Comparison of ENCODE assay signal across 8 cellular contexts in the genomic region with DNA sequence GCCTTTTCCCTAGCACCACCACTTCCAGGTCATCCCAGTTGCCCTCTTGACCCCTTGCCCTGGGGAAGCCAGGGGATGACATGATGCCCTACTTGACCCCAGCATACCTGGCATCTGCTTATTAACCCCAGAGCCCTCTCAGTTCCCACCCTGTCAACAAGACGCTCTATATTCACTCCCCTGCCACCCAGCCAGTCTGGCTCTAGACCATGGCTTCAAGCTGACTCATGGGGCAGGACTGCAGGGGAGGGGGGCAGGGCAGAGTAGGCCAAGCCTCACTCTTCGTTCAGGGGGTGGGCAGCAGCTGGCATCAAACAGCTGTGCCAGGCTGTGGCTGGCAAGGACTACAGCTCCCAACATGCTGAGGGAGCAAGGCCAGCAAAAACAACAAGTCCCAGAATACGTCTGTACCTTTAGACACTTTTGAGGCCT. TPM values are rescaled to one million over a fixed set of nuclear protein-coding genes. Genes with fewer than 3 reads are reported as not detected.
DNase-seq lines count a peak whose midpoint lies in the region; ATAC-seq and TF ChIP-seq lines count a peak whose summit lies in the region.

No MANE protein-coding gene starts in this region.

- 35% methylated on average over 2 of the region's 3 CpGs for WGBS in SK-N-SH (ENCODE audit: low lambda C conversion rate)

- H3K36me3 Mint-ChIP-seq in activated CD4-positive, alpha-beta memory T cell treated with anti-CD3 and anti-CD28 coated beads, Interleukin-2, amount 10 ng/mL, durations not matched to agents 7 days and 5 days (ENCODE audit: low read depth), result peaks cover 25% of the 10 kb centered on the region

- H3K27ac ChIP-seq in SK-N-SH (ENCODE audit: low read depth in 2 of 2, low read length in 1 of 2), result peak overlapping the region in 1 of 2 experiments; percentile 87; a peak in 2 of 4 replicates

- H3K4me2 ChIP-seq in SK-N-SH, result peak overlapping the region; percentile 99

- ATAC-seq in SK-N-SH treated with all-trans-retinoic acid at 6 μM for 48 hours (no peak; the same call in 1 of the 3 replicates), left cardiac atrium (peak in 1 of 2 donors; percentile 31), GM19328 (IDR thresholded peaks at IDR 0.05; ENCODE audit: unreplicated experiment) (no peak)

- no peaks in the 10 kb centered on the region for H3K27me3 ChIP-seq in SK-N-SH (ENCODE audit: insufficient read depth)

- H3F3A ChIP-seq in SK-N-SH (replicated peaks; ENCODE audit: insufficient read depth), result peaks cover 38% of the 10 kb centered on the region

- H2AFZ ChIP-seq in SK-N-SH (ENCODE audit: low read depth), result no peak overlapping the region

- TF ChIP-seq CTCF in SK-N-SH (IDR thresholded peaks at IDR 0.05), result no peak

- H3K27ac Mint-ChIP-seq in activated CD4-positive, alpha-beta memory T cell treated with anti-CD3 and anti-CD28 coated beads, Interleukin-2, amount 10 ng/mL, durations not matched to agents 7 days and 5 days, result no peak overlapping the region

- H3K9me3 ChIP-seq in SK-N-SH, result no peaks in the 10 kb centered on the region

- intact Hi-C loops in left cardiac atrium (cut with DNase I), result loop anchor here in 1 of 2 donors (10.0 kb wide), 1 partner anchor 494 kb away; a partner anchor contains a TSS

- TF ChIP-seq RAD21 in SK-N-SH (IDR thresholded peaks at IDR 0.05; ENCODE audit: low read length), result no peak

- H3K36me3 ChIP-seq in SK-N-SH (replicated peaks in 1 of 2; ENCODE audit: control insufficient read depth in 1 of 2, insufficient read depth in 2 of 2, low read length in 1 of 2), result peaks cover 25 to 36% of the 10 kb centered on the region in 2 experiments

- peak overlapping the region; percentile 92 to 95 for H3K4me3 ChIP-seq in SK-N-SH (ENCODE audit: low read depth in 2 of 2, low read length in 1 of 2)
- peak overlapping the region; percentile 88 for H3K4me3 ChIP-seq in skeletal muscle cell (ENCODE audit: low read depth, low read length)

- peaks cover 49% of the 10 kb centered on the region for H3K4me1 Mint-ChIP-seq in activated CD4-positive, alpha-beta memory T cell treated with anti-CD3 and anti-CD28 coated beads, Interleukin-2, amount 10 ng/mL, durations not matched to agents 7 days and 5 days

- H3K27me3 Mint-ChIP-seq in activated CD4-positive, alpha-beta memory T cell treated with anti-CD3 and anti-CD28 coated beads, Interleukin-2, amount 10 ng/mL, durations not matched to agents 7 days and 5 days, result no peaks in the 10 kb centered on the region

- no peak for TF ChIP-seq EP300 in SK-N-SH (IDR thresholded peaks at IDR 0.05; ENCODE audit: borderline replicate concordance in 1 of 2, low read depth in 1 of 2, low read length in 1 of 2)

- peak overlapping the region; percentile 73 for H3K4me3 Mint-ChIP-seq in activated CD4-positive, alpha-beta memory T cell treated with anti-CD3 and anti-CD28 coated beads, Interleukin-2, amount 10 ng/mL, durations not matched to agents 7 days and 5 days

- H4K20me1 ChIP-seq in SK-N-SH (ENCODE audit: insufficient read depth), result peaks cover 19% of the 10 kb centered on the region; the same call in 1 of the 2 replicates

- peaks cover 35 to 42% of the 10 kb centered on the region in 2 experiments for H3K4me1 ChIP-seq in SK-N-SH (ENCODE audit: control insufficient read depth in 1 of 2, insufficient read depth in 2 of 2, low read depth in 1 of 2, low read length in 1 of 2)

- peaks cover 65% of the 10 kb centered on the region for H3K79me2 ChIP-seq in SK-N-SH (ENCODE audit: insufficient read depth)

- no peaks in the 10 kb centered on the region for H3K9me2 ChIP-seq in SK-N-SH

- POLR2A ChIA-PET in SK-N-SH (lab: Yijun Ruan, JAX), result interaction anchor here (1.5 to 1.6 kb wide), 2 partner anchors 38 to 51 kb away, joined by 3 to 14 read pairs; a partner anchor contains a TSS
- POLR2A ChIA-PET in activated CD4-positive, alpha-beta memory T cell treated with anti-CD3 and anti-CD28 coated beads, Interleukin-2, amount 10 ng/mL, durations not matched to agents 7 days and 5 days (lab: Charles Lee), result interaction anchor here (1.6 to 2.9 kb wide), 6 partner anchors 8 to 38 kb away, joined by 5 to 23 read pairs (median 10); a partner anchor contains a TSS

- peak overlapping the region; percentile 90 for H3K9ac ChIP-seq in SK-N-SH

- DNase-seq in SK-N-SH (no peak), left cardiac atrium (peak; percentile 49), skeletal muscle cell (ENCODE audit: low read depth) (no peak), activated gamma-delta T cell treated with Interleukin-2 at 50 U/mL for 16 hours (no peak), foreskin melanocyte (no peak)
- DNase-seq in activated CD4-positive, alpha-beta memory T cell treated with anti-CD3 and anti-CD28 coated beads, Interleukin-2, amount 10 ng/mL, durations not matched to agents 7 days and 5 days, result no peak

- CTCF ChIA-PET in SK-N-SH (lab: Yijun Ruan, JAX), result interaction anchor here (0.9 to 3.2 kb wide), 6 partner anchors 14 to 366 kb away, joined by 3 to 15 read pairs (median 4); a partner anchor contains a TSS
- CTCF ChIA-PET in activated CD4-positive, alpha-beta memory T cell treated with anti-CD3 and anti-CD28 coated beads, Interleukin-2, amount 10 ng/mL, durations not matched to agents 7 days and 5 days (lab: Charles Lee), result interaction anchor here (1.1 to 1.8 kb wide), 3 partner anchors 14 to 38 kb away, joined by 3 to 8 read pairs (median 4); a partner anchor contains a TSS

- no peaks in the 10 kb centered on the region for H3K9me3 Mint-ChIP-seq in activated CD4-positive, alpha-beta memory T cell treated with anti-CD3 and anti-CD28 coated beads, Interleukin-2, amount 10 ng/mL, durations not matched to agents 7 days and 5 days

TF ChIP-seq in SK-N-SH, 30 proteins besides CTCF, POLR2A, EP300 and RAD21 (continues in another document):
- peak; percentile 72 for TF ChIP-seq FOSL2 (IDR thresholded peaks at IDR 0.05; ENCODE audit: borderline replicate concordance, low read depth)
- TF ChIP-seq, protein P1, sequence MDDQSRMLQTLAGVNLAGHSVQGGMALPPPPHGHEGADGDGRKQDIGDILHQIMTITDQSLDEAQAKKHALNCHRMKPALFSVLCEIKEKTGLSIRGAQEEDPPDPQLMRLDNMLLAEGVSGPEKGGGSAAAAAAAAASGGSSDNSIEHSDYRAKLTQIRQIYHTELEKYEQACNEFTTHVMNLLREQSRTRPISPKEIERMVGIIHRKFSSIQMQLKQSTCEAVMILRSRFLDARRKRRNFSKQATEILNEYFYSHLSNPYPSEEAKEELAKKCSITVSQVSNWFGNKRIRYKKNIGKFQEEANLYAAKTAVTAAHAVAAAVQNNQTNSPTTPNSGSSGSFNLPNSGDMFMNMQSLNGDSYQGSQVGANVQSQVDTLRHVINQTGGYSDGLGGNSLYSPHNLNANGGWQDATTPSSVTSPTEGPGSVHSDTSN (IDR thresholded peaks at IDR 0.05), result peak; percentile 50
- peak; percentile 72; the same call in 1 of the 2 replicates for TF ChIP-seq JUND (IDR thresholded peaks at IDR 0.05)
- TF ChIP-seq TCF12 (IDR thresholded peaks at IDR 0.05), result peak; percentile 61
- TF ChIP-seq MXI1 (IDR thresholded peaks at IDR 0.05; ENCODE audit: low read depth, low read length), result no peak

TF ChIP-seq in SK-N-SH treated with all-trans-retinoic acid at 6 μM for 48 hours, 23 proteins besides CTCF, POLR2A, EP300 and RAD21 (continues in another document):
- no peak for TF ChIP-seq RARB (CRISPR knock-in tag; IDR thresholded peaks at IDR 0.05)
- TF ChIP-seq ZNF565 (CRISPR knock-in tag; conservative IDR thresholded peaks at IDR 0.05; ENCODE audit: low read depth), result no peak
- TF ChIP-seq ESRRG (CRISPR knock-in tag; IDR thresholded peaks at IDR 0.05), result no peak

RNA-seq across cellular contexts. Expression of a gene that starts 5.3 kb away (rescaled TPM):
- 42.6 and 46.0 TPM in 2 replicates for polyA plus RNA-seq in SK-N-SH (2012; rRNA removed)
- 27.4 and 33.7 TPM in 2 replicates for polyA plus RNA-seq in SK-N-SH (2012; cell fraction: cytosol; rRNA removed)
- 53.5 and 64.5 TPM in 2 replicates for polyA plus RNA-seq in SK-N-SH (2012; cell fraction: nucleus; rRNA removed)
- 10 to 100 TPM; 24.6 to 26.8 TPM for total RNA-seq in activated CD4-positive, alpha-beta memory T cell treated with anti-CD3 and anti-CD28 coated beads, Interleukin-2, amount 10 ng/mL, durations not matched to agents 7 days and 5 days
- 10 to 100 TPM; 13.6 to 17.9 TPM for total RNA-seq in left cardiac atrium

RNA-seq across cellular contexts. Expression of a gene that starts 7.4 kb away (rescaled TPM):
- 229 and 232 TPM in 2 replicates for polyA plus RNA-seq in SK-N-SH (2012; rRNA removed)
- polyA plus RNA-seq in SK-N-SH (2012; cell fraction: cytosol; rRNA removed), result 165 and 201 TPM in 2 replicates
- 194 and 206 TPM in 2 replicates for polyA plus RNA-seq in SK-N-SH (2012; cell fraction: nucleus; rRNA removed)
- 10 to 100 TPM; 96.0 to 96.9 TPM for total RNA-seq in activated CD4-positive, alpha-beta memory T cell treated with anti-CD3 and anti-CD28 coated beads, Interleukin-2, amount 10 ng/mL, durations not matched to agents 7 days and 5 days
- total RNA-seq in left cardiac atrium, result 10 to 100 TPM; 95.7 to 97.4 TPM

RNA-seq across cellular contexts. Expression of a gene that starts 14.0 kb away (rescaled TPM):
- polyA plus RNA-seq in SK-N-SH (2012; rRNA removed), result 31.0 and 38.5 TPM in 2 replicates
- 14.9 and 20.1 TPM in 2 replicates for polyA plus RNA-seq in SK-N-SH (2012; cell fraction: cytosol; rRNA removed)
- polyA plus RNA-seq in SK-N-SH (2012; cell fraction: nucleus; rRNA removed), result 50.7 and 64.3 TPM in 2 replicates
- 10 to 100 TPM; 22.8 to 28.6 TPM for total RNA-seq in activated CD4-positive, alpha-beta memory T cell treated with anti-CD3 and anti-CD28 coated beads, Interleukin-2, amount 10 ng/mL, durations not matched to agents 7 days and 5 days
- 10 to 100 TPM; 10.9 to 11.5 TPM for total RNA-seq in left cardiac atrium

RNA-seq across cellular contexts. Expression of a gene that starts 30.6 kb away (rescaled TPM):
- 25.1 and 25.6 TPM in 2 replicates for polyA plus RNA-seq in SK-N-SH (2012; rRNA removed)
- polyA plus RNA-seq in SK-N-SH (2012; cell fraction: cytosol; rRNA removed), result 9.9 and 15.1 TPM in 2 replicates
- 107 and 147 TPM in 2 replicates for polyA plus RNA-seq in SK-N-SH (2012; cell fraction: nucleus; rRNA removed)
- 100 to 1,000 TPM in 1 of 2 experiments, 10 to 100 TPM in 1; 97.0 to 100 TPM for total RNA-seq in activated CD4-positive, alpha-beta memory T cell treated with anti-CD3 and anti-CD28 coated beads, Interleukin-2, amount 10 ng/mL, durations not matched to agents 7 days and 5 days
- total RNA-seq in left cardiac atrium, result 1 to 10 TPM; 3.7 to 8.2 TPM

RNA-seq across cellular contexts. Expression of a gene that starts 37.9 kb away (rescaled TPM):
- polyA plus RNA-seq in SK-N-SH (2012; rRNA removed), result 238 and 280 TPM in 2 replicates
- 165 and 205 TPM in 2 replicates for polyA plus RNA-seq in SK-N-SH (2012; cell fraction: cytosol; rRNA removed)
- polyA plus RNA-seq in SK-N-SH (2012; cell fraction: nucleus; rRNA removed), result 474 and 586 TPM in 2 replicates
- 100 to 1,000 TPM; 224 to 236 TPM for total RNA-seq in activated CD4-positive, alpha-beta memory T cell treated with anti-CD3 and anti-CD28 coated beads, Interleukin-2, amount 10 ng/mL, durations not matched to agents 7 days and 5 days
- 100 to 1,000 TPM; 171 to 234 TPM for total RNA-seq in left cardiac atrium
